In genomic region chr2:74958277-74959105, GRCh38 we compare ENCODE assay signal across 1 cellular context.
TF ChIP-seq lines count a peak whose summit lies in the region.

POLE4 (plus strand) TSS chr2:74958643; CDS start chr2:74958680, 37 bp downstream.

TF ChIP-seq in GM12878, 131 proteins besides CTCF, POLR2A, EP300 and RAD21 (continued from another document):
- TF ChIP-seq, protein P1, sequence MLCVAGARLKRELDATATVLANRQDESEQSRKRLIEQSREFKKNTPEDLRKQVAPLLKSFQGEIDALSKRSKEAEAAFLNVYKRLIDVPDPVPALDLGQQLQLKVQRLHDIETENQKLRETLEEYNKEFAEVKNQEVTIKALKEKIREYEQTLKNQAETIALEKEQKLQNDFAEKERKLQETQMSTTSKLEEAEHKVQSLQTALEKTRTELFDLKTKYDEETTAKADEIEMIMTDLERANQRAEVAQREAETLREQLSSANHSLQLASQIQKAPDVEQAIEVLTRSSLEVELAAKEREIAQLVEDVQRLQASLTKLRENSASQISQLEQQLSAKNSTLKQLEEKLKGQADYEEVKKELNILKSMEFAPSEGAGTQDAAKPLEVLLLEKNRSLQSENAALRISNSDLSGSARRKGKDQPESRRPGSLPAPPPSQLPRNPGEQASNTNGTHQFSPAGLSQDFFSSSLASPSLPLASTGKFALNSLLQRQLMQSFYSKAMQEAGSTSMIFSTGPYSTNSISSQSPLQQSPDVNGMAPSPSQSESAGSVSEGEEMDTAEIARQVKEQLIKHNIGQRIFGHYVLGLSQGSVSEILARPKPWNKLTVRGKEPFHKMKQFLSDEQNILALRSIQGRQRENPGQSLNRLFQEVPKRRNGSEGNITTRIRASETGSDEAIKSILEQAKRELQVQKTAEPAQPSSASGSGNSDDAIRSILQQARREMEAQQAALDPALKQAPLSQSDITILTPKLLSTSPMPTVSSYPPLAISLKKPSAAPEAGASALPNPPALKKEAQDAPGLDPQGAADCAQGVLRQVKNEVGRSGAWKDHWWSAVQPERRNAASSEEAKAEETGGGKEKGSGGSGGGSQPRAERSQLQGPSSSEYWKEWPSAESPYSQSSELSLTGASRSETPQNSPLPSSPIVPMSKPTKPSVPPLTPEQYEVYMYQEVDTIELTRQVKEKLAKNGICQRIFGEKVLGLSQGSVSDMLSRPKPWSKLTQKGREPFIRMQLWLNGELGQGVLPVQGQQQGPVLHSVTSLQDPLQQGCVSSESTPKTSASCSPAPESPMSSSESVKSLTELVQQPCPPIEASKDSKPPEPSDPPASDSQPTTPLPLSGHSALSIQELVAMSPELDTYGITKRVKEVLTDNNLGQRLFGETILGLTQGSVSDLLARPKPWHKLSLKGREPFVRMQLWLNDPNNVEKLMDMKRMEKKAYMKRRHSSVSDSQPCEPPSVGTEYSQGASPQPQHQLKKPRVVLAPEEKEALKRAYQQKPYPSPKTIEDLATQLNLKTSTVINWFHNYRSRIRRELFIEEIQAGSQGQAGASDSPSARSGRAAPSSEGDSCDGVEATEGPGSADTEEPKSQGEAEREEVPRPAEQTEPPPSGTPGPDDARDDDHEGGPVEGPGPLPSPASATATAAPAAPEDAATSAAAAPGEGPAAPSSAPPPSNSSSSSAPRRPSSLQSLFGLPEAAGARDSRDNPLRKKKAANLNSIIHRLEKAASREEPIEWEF (IDR thresholded peaks at IDR 0.05; ENCODE audit: insufficient replicate concordance, low read depth, low read length): no peak
- TF ChIP-seq MYB (IDR thresholded peaks at IDR 0.05; ENCODE audit: borderline replicate concordance, low read depth, low read length) (no peak), RAD51 (IDR thresholded peaks at IDR 0.05) (no peak), RBBP5 (conservative IDR thresholded peaks at IDR 0.05) (0 out of 2 replicates have a peak, but pooled peaks have one; percentile 52), NR2F1 (conservative IDR thresholded peaks at IDR 0.05) (peak; percentile 67), MYC (IDR thresholded peaks at IDR 0.05; ENCODE audit: insufficient read depth, insufficient read length, insufficient replicate concordance, low read length, severe bottlenecking) (peak; percentile 86), KLF5 (IDR thresholded peaks at IDR 0.05; ENCODE audit: partially characterized antibody) (peak; percentile 84), ZNF687 (IDR thresholded peaks at IDR 0.05) (peak; percentile 92), NR2C1 (IDR thresholded peaks at IDR 0.05) (no peak), EGR1 (IDR thresholded peaks at IDR 0.05; ENCODE audit: borderline replicate concordance in 1 of 2, low read depth in 2 of 2, low read length in 2 of 2) (peak in 1 of 2 experiments; percentile 81; a peak in 2 of 3 replicates), ZNF592 (IDR thresholded peaks at IDR 0.05) (0 out of 2 replicates have a peak, but pooled peaks have one; percentile 53), BRCA1 (IDR thresholded peaks at IDR 0.05; ENCODE audit: low read depth, low read length) (no peak), POLR2AphosphoS2 (IDR thresholded peaks at IDR 0.05; ENCODE audit: low read depth, low read length) (peak; percentile 82), PML (IDR thresholded peaks at IDR 0.05; ENCODE audit: low read length) (peak; percentile 97), GABPA (IDR thresholded peaks at IDR 0.05; ENCODE audit: low read depth) (no peak), ZBTB33 (IDR thresholded peaks at IDR 0.05) (no peak), ZZZ3 (IDR thresholded peaks at IDR 0.05; ENCODE audit: control insufficient read depth, insufficient read length, low read depth) (no peak), RCOR1 (conservative IDR thresholded peaks at IDR 0.05; ENCODE audit: low read depth, low read length) (no peak), HDAC2 (IDR thresholded peaks at IDR 0.05) (no peak), SIN3A (IDR thresholded peaks at IDR 0.05; ENCODE audit: low read depth, low read length) (0 out of 2 replicates have a peak, but pooled peaks have one; percentile 33), CREM (IDR thresholded peaks at IDR 0.05; ENCODE audit: low read depth) (no peak), BCL3 (IDR thresholded peaks at IDR 0.05; ENCODE audit: borderline replicate concordance, insufficient read depth, low read depth, low read length, poor library complexity, severe bottlenecking) (peak; percentile 16), YY1 (IDR thresholded peaks at IDR 0.05; ENCODE audit: low read depth, low read length) (peak; percentile 96), CBX5 (IDR thresholded peaks at IDR 0.05; ENCODE audit: low read depth) (peak; percentile 0), BMI1 (IDR thresholded peaks at IDR 0.05; ENCODE audit: borderline replicate concordance) (no peak), NRF1 (conservative IDR thresholded peaks at IDR 0.05; ENCODE audit: low read depth, low read length) (peak; percentile 51), PAX5 (IDR thresholded peaks at IDR 0.05; ENCODE audit: borderline replicate concordance, low read depth, low read length) (peak; percentile 58; the same call in 1 of the 2 replicates), LARP7 (IDR thresholded peaks at IDR 0.05) (peak; percentile 92), RUNX3 (IDR thresholded peaks at IDR 0.05; ENCODE audit: low read length) (peak; percentile 26; the same call in 1 of the 2 replicates)
- TF ChIP-seq, protein P2, sequence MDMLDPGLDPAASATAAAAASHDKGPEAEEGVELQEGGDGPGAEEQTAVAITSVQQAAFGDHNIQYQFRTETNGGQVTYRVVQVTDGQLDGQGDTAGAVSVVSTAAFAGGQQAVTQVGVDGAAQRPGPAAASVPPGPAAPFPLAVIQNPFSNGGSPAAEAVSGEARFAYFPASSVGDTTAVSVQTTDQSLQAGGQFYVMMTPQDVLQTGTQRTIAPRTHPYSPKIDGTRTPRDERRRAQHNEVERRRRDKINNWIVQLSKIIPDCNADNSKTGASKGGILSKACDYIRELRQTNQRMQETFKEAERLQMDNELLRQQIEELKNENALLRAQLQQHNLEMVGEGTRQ (IDR thresholded peaks at IDR 0.05; ENCODE audit: borderline replicate concordance, low read depth, low read length): no peak
- TF ChIP-seq, protein P3, sequence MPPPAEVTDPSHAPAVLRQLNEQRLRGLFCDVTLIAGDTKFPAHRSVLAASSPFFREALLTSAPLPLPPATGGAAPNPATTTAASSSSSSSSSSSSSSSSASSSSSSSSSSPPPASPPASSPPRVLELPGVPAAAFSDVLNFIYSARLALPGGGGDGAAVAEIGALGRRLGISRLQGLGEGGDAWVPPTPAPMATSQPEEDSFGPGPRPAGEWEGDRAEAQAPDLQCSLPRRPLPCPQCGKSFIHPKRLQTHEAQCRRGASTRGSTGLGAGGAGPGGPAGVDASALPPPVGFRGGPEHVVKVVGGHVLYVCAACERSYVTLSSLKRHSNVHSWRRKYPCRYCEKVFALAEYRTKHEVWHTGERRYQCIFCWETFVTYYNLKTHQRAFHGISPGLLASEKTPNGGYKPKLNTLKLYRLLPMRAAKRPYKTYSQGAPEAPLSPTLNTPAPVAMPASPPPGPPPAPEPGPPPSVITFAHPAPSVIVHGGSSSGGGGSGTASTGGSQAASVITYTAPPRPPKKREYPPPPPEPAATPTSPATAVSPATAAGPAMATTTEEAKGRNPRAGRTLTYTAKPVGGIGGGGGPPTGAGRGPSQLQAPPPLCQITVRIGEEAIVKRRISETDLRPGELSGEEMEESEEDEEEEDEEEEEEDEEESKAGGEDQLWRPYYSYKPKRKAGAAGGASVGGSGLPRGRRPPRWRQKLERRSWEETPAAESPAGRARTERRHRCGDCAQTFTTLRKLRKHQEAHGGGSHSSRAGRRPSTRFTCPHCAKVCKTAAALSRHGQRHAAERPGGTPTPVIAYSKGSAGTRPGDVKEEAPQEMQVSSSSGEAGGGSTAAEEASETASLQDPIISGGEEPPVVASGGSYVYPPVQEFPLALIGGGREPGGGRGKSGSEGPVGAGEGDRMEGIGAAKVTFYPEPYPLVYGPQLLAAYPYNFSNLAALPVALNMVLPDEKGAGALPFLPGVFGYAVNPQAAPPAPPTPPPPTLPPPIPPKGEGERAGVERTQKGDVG (CRISPR knock-in tag; IDR thresholded peaks at IDR 0.05): no peak
- TF ChIP-seq, protein P4, sequence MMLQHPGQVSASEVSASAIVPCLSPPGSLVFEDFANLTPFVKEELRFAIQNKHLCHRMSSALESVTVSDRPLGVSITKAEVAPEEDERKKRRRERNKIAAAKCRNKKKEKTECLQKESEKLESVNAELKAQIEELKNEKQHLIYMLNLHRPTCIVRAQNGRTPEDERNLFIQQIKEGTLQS (IDR thresholded peaks at IDR 0.05; ENCODE audit: borderline replicate concordance, extremely low read depth, low read depth, low read length): no peak
- TF ChIP-seq, protein P5, sequence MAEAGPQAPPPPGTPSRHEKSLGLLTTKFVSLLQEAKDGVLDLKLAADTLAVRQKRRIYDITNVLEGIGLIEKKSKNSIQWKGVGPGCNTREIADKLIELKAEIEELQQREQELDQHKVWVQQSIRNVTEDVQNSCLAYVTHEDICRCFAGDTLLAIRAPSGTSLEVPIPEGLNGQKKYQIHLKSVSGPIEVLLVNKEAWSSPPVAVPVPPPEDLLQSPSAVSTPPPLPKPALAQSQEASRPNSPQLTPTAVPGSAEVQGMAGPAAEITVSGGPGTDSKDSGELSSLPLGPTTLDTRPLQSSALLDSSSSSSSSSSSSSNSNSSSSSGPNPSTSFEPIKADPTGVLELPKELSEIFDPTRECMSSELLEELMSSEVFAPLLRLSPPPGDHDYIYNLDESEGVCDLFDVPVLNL (IDR thresholded peaks at IDR 0.05; ENCODE audit: low read depth, low read length): peak; percentile 65; the same call in 1 of the 2 replicates
